ENCODE assay signal across 19 cellular contexts in genomic region chr11:119704849-119705248, GRCh38.
"Had no signal": no experiment of that assay in that cellular context is flagged by ENCODE, and none has a peak within 500 bp of the region (broad histone marks: within the 10 kb centered on the region; RNA-seq: fewer than 3 reads in every experiment).

No MANE protein-coding gene starts in this region.

- H3K4me3 ChIP-seq: pancreas, right lobe of liver, smooth muscle cell, stomach had no signal

- DNase-seq: activated CD4-positive, CD25-positive, alpha-beta regulatory T cell treated with anti-CD3 and anti-CD28 coated beads, Interleukin-2, amount 50 U/mL, for 72 hours; activated gamma-delta T cell; activated T-cell treated with anti-CD3 and anti-CD28 coated beads, Interleukin-2, amount 50 U/mL, for 72 hours; dermis blood vessel endothelial cell; head of caudate nucleus; immature natural killer cell; kidney glomerular epithelial cell; left ventricle myocardium superior; naive B cell; right lobe of liver; stimulated activated CD4-positive, alpha-beta T cell treated with anti-CD3 and anti-CD28 coated beads, Interleukin-4, amount 100 ng/mL, for 24 hours; stomach; trophoblast cell had no signal

- H3K9me3 ChIP-seq: pancreas, right lobe of liver, stomach had no signal

- ATAC-seq: activated T-cell treated with anti-CD3 and anti-CD28 coated beads, Interleukin-2, amount 50 U/mL, for 72 hours; left ventricle myocardium superior; pancreas; right lobe of liver; stimulated activated effector memory CD8-positive, alpha-beta T cell treated with anti-CD3 and anti-CD28 coated beads, Interleukin-12 subunit alpha, Interleukin-12 subunit beta, amount 100 ng/mL, for 72 hours had no signal

- H3K36me3 ChIP-seq: pancreas, right lobe of liver, stomach had no signal

- H3K27ac ChIP-seq: pancreas, right lobe of liver, stomach had no signal

- H3K4me2 ChIP-seq: smooth muscle cell had no signal

- FAIRE-seq: astrocyte, frontal cortex, pancreas, TTC549 had no signal

- H3K27me3 ChIP-seq: pancreas, right lobe of liver, stomach had no signal
